In the genomic region with DNA sequence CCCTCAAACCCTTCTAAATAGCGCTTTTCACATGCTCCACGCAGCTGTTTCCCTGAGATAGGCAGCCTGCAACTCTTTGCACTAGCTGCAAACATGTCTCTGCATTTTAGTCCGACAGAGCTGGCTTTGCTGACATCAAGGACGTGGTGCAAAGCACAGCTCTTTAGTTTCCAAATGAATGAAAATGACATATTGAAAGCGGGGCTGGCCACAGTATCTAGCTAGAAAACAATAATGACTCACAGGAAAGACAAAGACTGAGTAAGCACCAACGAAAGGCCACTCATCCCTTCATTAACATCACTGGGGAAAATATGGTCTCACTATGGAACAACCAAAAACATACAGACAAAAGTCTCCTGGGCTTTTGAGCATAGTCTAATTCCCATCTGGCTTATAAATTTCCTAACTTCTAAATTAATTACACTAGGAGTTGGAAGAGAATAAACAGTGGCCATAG, we compare ENCODE assay signal across 9 cellular contexts. TPM values are rescaled to one million over a fixed set of nuclear protein-coding genes. Genes with fewer than 3 reads are reported as not detected.
DNase-seq lines count a peak whose midpoint lies in the region; ATAC-seq, FAIRE-seq and TF ChIP-seq lines count a peak whose summit lies in the region.
"Had no signal": no experiment of that assay in that cellular context is flagged by ENCODE, and none has a peak within 500 bp of the region (broad histone marks: within the 10 kb centered on the region; RNA-seq: fewer than 3 reads in every experiment).

No MANE protein-coding gene starts in this region.

- H3K4me3 Mint-ChIP-seq in MCF 10A (ENCODE audit: unreplicated experiment) (no peak overlapping the region), immature natural killer cell (no peak overlapping the region)
- H3K4me3 Mint-ChIP-seq in CD8-positive, alpha-beta T cell, result no peak overlapping the region
- H3K4me3 Mint-ChIP-seq: activated naive CD8-positive, alpha-beta T cell had no signal

- intact Hi-C loops in MCF 10A (cut with micrococcal nuclease), result no loop called here
- intact Hi-C loops in breast epithelium (cut with DNase I; ENCODE audit: low total_unique reads), result no loop called here
- intact Hi-C loops in CD8-positive, alpha-beta T cell (cut with DNase I, micrococcal nuclease), result no loop called here

- H3K27ac Mint-ChIP-seq in MCF 10A (ENCODE audit: low read depth, unreplicated experiment) (peak overlapping the region; percentile 54), immature natural killer cell (no peak overlapping the region)
- H3K27ac Mint-ChIP-seq in CD8-positive, alpha-beta T cell, result no peak overlapping the region
- H3K27ac Mint-ChIP-seq: activated naive CD8-positive, alpha-beta T cell had no signal

- POLR2A ChIA-PET in MCF 10A (lab: Yijun Ruan, JAX), result interaction anchor here (0.6 to 11.0 kb wide), 19 partner anchors 8 to 219 kb away, joined by 3 to 197 read pairs (median 4); a partner anchor contains a TSS
- POLR2A ChIA-PET in CD8-positive, alpha-beta T cell (lab: Charles Lee), result no interaction called here

- peaks cover 0 to 7% of the 10 kb centered on the region in 2 donors for H3K9me3 ChIP-seq in breast epithelium
- H3K9me3 ChIP-seq in CD8-positive, alpha-beta T cell (ENCODE audit: low read length), result no peaks in the 10 kb centered on the region

- H3K4me1 ChIP-seq in breast epithelium, result no peaks in the 10 kb centered on the region
- no peaks in the 10 kb centered on the region for H3K4me1 ChIP-seq in CD8-positive, alpha-beta T cell (ENCODE audit: insufficient read depth, low read length)

- TF ChIP-seq POLR2A in breast epithelium (IDR thresholded peaks at IDR 0.05), result no peak

- H3K36me3 Mint-ChIP-seq in MCF 10A (ENCODE audit: insufficient read depth, unreplicated experiment), result no peaks in the 10 kb centered on the region
- no peaks in the 10 kb centered on the region for H3K36me3 Mint-ChIP-seq in immature natural killer cell
- H3K36me3 Mint-ChIP-seq in CD8-positive, alpha-beta T cell, result no peaks in the 10 kb centered on the region
- H3K36me3 Mint-ChIP-seq: activated naive CD8-positive, alpha-beta T cell had no signal

- TF ChIP-seq CTCF in MCF 10A (IDR thresholded peaks at IDR 0.05; ENCODE audit: unreplicated experiment) (no peak), breast epithelium (IDR thresholded peaks at IDR 0.05) (no peak)
- no peak for TF ChIP-seq CTCF in CD8-positive, alpha-beta T cell (IDR thresholded peaks at IDR 0.05)

- no peaks in the 10 kb centered on the region for H3K36me3 ChIP-seq in breast epithelium
- no peaks in the 10 kb centered on the region for H3K36me3 ChIP-seq in CD8-positive, alpha-beta T cell (ENCODE audit: insufficient read depth, low read length)

- peaks cover 34% of the 10 kb centered on the region for H3K4me1 Mint-ChIP-seq in MCF 10A (ENCODE audit: insufficient read depth, unreplicated experiment)
- H3K4me1 Mint-ChIP-seq in immature natural killer cell, result no peaks in the 10 kb centered on the region
- no peaks in the 10 kb centered on the region for H3K4me1 Mint-ChIP-seq in CD8-positive, alpha-beta T cell (ENCODE audit: low read depth)

- peak; percentile 95 for ATAC-seq in HG02938 (IDR thresholded peaks at IDR 0.05; ENCODE audit: unreplicated experiment)
- ATAC-seq in CD8-positive, alpha-beta T cell, result no peak

- H3K4me3 ChIP-seq in breast epithelium, result no peak overlapping the region
- H3K4me3 ChIP-seq in CD8-positive, alpha-beta T cell (ENCODE audit: low read depth, low read length), result no peak overlapping the region

- H3K27ac ChIP-seq in breast epithelium, result no peak overlapping the region
- no peak overlapping the region for H3K27ac ChIP-seq in CD8-positive, alpha-beta T cell (ENCODE audit: low read depth, low read length)

- BruUV-seq in MCF 10A (replicated peaks; lab: Mats Ljungman, UMichigan), result no TSS peak

- H3K9me3 Mint-ChIP-seq in MCF 10A (ENCODE audit: unreplicated experiment), result no peaks in the 10 kb centered on the region
- peaks cover 0 to 5% (median 2%) of the 10 kb centered on the region in 6 donors for H3K9me3 Mint-ChIP-seq in immature natural killer cell
- H3K9me3 Mint-ChIP-seq in CD8-positive, alpha-beta T cell, result no peaks in the 10 kb centered on the region

- CTCF ChIA-PET in MCF 10A (lab: Yijun Ruan, JAX), result interaction anchor here (0.6 to 2.9 kb wide), 10 partner anchors 9 to 299 kb away, joined by 3 to 12 read pairs (median 3); a partner anchor contains a TSS
- CTCF ChIA-PET in CD8-positive, alpha-beta T cell (lab: Charles Lee), result no interaction called here

- no peaks in the 10 kb centered on the region for H3K27me3 ChIP-seq in breast epithelium
- no peaks in the 10 kb centered on the region for H3K27me3 ChIP-seq in CD8-positive, alpha-beta T cell (ENCODE audit: insufficient read depth, low read length)

- peak; percentile 96 for FAIRE-seq in islet of Langerhans (lab: Jason Lieb, UNC)

- H3K27me3 Mint-ChIP-seq in MCF 10A (ENCODE audit: insufficient read depth, unreplicated experiment) (no peaks in the 10 kb centered on the region), immature natural killer cell (ENCODE audit: low read depth in 3 of 3) (peaks cover 0 to 7% (median 5%) of the 10 kb centered on the region in 3 donors)
- no peaks in the 10 kb centered on the region for H3K27me3 Mint-ChIP-seq in CD8-positive, alpha-beta T cell (ENCODE audit: low read depth)

- DNase-seq in MCF 10A (ENCODE audit: unreplicated experiment), result peak; percentile 64
- no peak for DNase-seq in breast epithelium (ENCODE audit: low spot score in 2 of 2)
- peak; percentile 27 to 53 for DNase-seq in SW 1271 (lab: John Stamatoyannopoulos, UW)
- no peak for DNase-seq in immature natural killer cell
- no peak for DNase-seq in NCI-H2171 treated with DMSO at 0.1 percent for 48 hours (lab: John Stamatoyannopoulos, UW)
- no peak for DNase-seq in CD8-positive, alpha-beta T cell

RNA-seq across cellular contexts. Expression of a gene that starts 15.3 kb away (rescaled TPM):
- total RNA-seq in MCF 10A (2022) (30.9 and 37.7 TPM in 2 replicates), breast epithelium (10 to 100 TPM; 10.2 to 19.8 (median 13.2) TPM)
- not detected for polyA plus RNA-seq in immature natural killer cell
- not detected for total RNA-seq in CD8-positive, alpha-beta T cell

Comparison
In these comparisons a context has a peak if more than half of its experiments do, and no peak if none do; other contexts are left out.
1. DNase-seq: peak in MCF 10A (single experiment) and SW 1271 (2 of 2); none in breast epithelium (0 of 2), immature natural killer cell (0 of 3), NCI-H2171 treated with DMSO at 0.1 percent for 48 hours (single experiment) and CD8-positive, alpha-beta T cell (0 of 7).
2. RNA of a gene that starts 15.3 kb away (total RNA-seq): 30.9 to 37.7 TPM in MCF 10A and 10.2 to 19.8 TPM in breast epithelium; not detected in CD8-positive, alpha-beta T cell; every median in the first group is over 10 times any median in the second.